ENCODE assay signal across 1 cellular context in the genomic region with DNA sequence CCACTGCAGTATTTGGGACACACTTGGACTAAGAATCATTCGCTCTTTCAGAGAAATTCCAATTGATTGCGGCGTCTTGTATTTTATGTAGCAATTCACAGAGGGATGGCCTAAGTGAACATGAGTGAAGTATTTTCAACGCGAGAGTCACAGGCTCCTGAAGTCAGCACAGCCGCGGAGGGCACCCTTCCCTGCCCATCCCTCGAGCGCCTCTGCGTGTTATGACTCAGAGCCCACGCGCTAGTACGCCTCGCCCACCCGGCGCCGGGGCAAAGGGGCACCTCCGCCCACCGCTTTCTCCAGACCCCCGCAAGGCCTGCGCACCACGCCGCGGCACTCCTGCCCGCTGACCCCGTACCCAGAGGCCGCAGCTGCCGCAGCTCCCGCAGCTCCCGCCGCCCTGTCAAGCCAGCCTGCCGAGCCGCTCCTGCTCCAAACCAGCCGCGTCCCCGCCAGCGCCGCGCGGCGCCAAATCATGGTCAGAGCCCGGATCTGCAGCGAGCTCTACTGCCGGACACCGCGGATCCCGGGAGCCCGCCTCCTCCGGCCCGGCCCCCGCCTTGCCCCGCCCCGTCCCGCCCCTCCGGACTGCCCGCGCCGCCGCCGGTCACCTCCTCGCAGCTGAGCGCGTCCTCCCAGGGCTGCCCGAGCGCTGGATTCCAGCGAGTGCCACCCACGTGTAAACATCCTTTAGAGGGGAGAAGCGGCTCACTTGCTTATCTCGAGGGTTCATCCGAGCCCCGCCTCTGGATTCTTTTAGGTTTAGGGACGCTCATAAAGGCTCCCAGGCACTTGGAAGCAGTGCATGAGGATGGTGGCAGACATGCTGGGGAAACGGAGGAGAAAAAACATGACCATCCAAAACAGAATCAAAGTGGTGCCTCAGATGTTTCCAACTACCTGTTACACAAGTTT.
TF ChIP-seq lines count a peak whose summit lies in the region.

A gene with protein sequence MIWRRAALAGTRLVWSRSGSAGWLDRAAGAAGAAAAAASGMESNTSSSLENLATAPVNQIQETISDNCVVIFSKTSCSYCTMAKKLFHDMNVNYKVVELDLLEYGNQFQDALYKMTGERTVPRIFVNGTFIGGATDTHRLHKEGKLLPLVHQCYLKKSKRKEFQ (minus strand): TSS at position 509 of the 915 bp plus-strand sequence. CDS start 32 bp downstream, at position 477.

TF ChIP-seq in HepG2, 621 proteins besides CTCF, POLR2A, EP300 and RAD21 (continued from another document and continues in another):
- TF ChIP-seq, protein P1, sequence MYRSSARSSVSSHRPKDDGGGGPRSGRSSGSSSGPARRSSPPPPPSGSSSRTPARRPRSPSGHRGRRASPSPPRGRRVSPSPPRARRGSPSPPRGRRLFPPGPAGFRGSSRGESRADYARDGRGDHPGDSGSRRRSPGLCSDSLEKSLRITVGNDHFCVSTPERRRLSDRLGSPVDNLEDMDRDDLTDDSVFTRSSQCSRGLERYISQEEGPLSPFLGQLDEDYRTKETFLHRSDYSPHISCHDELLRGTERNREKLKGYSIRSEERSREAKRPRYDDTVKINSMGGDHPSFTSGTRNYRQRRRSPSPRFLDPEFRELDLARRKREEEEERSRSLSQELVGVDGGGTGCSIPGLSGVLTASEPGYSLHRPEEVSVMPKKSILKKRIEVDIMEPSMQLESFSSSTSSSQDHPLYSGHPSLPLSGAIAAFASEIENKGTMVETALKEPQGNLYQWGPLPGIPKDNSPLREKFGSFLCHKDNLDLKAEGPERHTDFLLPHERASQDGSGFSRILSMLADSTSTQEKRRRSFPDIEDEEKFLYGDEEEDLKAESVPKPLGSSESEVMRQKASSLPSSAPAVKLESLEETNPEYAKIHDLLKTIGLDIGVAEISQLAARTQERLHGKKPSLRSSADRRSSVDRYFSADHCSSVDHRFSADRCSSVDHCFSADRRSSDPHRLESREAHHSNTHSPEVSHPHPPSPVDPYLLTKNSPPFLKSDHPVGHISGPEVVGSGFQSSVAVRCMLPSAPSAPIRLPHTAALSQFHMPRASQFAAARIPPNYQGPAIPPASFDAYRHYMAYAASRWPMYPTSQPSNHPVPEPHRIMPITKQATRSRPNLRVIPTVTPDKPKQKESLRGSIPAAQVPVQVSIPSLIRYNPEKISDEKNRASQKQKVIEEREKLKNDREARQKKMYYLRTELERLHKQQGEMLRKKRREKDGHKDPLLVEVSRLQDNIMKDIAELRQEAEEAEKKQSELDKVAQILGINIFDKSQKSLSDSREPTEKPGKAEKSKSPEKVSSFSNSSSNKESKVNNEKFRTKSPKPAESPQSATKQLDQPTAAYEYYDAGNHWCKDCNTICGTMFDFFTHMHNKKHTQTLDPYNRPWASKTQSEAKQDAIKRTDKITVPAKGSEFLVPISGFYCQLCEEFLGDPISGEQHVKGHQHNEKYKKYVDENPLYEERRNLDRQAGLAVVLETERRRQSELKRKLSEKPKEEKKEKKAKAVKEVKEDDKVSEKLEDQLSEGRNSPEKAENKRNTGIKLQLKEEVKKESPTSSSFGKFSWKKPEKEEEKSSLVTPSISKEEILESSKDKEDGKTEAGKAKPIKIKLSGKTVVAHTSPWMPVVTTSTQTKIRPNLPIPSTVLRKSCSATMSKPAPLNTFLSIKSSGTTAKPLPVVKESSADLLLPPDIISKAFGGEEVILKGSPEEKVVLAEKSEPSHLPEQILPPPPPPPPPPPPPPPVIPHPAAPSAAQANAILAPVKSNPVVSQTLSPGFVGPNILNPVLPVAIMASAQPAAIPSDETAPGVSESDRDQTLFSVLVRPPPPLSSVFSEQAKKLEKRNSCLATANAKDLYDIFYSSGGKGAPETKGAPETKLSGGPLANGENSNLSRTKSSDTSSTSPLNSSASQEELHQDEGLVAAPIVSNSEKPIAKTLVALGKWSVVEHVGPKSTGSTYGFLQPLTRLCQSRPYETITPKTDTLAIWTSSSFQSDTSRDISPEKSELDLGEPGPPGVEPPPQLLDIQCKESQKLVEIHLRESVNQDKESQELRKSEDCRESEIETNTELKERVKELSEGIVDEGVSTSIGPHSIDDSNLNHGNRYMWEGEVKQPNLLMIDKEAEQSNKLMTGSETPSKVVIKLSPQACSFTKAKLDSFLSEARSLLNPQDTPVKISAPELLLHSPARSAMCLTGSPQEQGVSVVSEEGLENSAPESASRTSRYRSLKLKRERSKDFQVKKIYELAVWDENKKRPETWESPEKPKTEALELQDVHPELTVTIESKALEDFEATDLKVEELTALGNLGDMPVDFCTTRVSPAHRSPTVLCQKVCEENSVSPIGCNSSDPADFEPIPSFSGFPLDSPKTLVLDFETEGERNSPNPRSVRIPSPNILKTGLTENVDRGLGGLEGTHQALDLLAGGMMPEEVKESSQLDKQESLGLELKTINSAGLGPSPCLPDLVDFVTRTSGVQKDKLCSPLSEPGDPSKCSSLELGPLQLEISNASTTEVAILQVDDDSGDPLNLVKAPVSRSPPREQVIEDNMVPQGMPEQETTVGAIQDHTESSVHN (CRISPR knock-in tag; IDR thresholded peaks at IDR 0.05) = no peak
- TF ChIP-seq ZNF703 (CRISPR knock-in tag; IDR thresholded peaks at IDR 0.05; ENCODE audit: borderline replicate concordance) (peak; percentile 74; the same call in 1 of the 2 replicates), RXRA (CRISPR knock-in tag; IDR thresholded peaks at IDR 0.05) (peak; percentile 39; the same call in 1 of the 2 replicates), ZBTB38 (CRISPR knock-in tag; IDR thresholded peaks at IDR 0.05) (peak; percentile 86; the same call in 1 of the 2 replicates), EEA1 (CRISPR knock-in tag; IDR thresholded peaks at IDR 0.05; ENCODE audit: borderline replicate concordance) (0 out of 2 replicates have a peak, but pooled peaks have one; percentile 56), MTF1 (CRISPR knock-in tag; IDR thresholded peaks at IDR 0.05) (no peak)
- TF ChIP-seq, protein P2, sequence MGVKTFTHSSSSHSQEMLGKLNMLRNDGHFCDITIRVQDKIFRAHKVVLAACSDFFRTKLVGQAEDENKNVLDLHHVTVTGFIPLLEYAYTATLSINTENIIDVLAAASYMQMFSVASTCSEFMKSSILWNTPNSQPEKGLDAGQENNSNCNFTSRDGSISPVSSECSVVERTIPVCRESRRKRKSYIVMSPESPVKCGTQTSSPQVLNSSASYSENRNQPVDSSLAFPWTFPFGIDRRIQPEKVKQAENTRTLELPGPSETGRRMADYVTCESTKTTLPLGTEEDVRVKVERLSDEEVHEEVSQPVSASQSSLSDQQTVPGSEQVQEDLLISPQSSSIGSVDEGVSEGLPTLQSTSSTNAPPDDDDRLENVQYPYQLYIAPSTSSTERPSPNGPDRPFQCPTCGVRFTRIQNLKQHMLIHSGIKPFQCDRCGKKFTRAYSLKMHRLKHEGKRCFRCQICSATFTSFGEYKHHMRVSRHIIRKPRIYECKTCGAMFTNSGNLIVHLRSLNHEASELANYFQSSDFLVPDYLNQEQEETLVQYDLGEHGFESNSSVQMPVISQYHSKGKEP (CRISPR knock-in tag; IDR thresholded peaks at IDR 0.05) = no peak
- TF ChIP-seq, protein P3, sequence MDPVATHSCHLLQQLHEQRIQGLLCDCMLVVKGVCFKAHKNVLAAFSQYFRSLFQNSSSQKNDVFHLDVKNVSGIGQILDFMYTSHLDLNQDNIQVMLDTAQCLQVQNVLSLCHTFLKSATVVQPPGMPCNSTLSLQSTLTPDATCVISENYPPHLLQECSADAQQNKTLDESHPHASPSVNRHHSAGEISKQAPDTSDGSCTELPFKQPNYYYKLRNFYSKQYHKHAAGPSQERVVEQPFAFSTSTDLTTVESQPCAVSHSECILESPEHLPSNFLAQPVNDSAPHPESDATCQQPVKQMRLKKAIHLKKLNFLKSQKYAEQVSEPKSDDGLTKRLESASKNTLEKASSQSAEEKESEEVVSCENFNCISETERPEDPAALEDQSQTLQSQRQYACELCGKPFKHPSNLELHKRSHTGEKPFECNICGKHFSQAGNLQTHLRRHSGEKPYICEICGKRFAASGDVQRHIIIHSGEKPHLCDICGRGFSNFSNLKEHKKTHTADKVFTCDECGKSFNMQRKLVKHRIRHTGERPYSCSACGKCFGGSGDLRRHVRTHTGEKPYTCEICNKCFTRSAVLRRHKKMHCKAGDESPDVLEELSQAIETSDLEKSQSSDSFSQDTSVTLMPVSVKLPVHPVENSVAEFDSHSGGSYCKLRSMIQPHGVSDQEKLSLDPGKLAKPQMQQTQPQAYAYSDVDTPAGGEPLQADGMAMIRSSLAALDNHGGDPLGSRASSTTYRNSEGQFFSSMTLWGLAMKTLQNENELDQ (CRISPR knock-in tag; IDR thresholded peaks at IDR 0.05; ENCODE audit: borderline replicate concordance) = no peak
- TF ChIP-seq, protein P4, sequence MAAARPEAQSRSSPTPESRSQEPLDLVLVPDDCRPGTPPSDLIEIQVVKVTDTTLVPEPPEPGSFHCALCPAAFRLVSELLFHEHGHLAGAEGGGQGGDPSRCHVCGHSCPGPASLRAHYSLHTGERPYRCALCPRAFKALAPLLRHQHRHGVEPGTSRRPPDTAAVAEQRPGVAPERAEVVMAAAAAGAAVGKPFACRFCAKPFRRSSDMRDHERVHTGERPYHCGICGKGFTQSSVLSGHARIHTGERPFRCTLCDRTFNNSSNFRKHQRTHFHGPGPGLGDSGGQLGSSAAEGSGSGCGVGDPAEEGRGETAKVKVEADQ (CRISPR knock-in tag; IDR thresholded peaks at IDR 0.05; ENCODE audit: borderline replicate concordance) = peak; percentile 60; the same call in 1 of the 2 replicates
- TF ChIP-seq, protein P5, sequence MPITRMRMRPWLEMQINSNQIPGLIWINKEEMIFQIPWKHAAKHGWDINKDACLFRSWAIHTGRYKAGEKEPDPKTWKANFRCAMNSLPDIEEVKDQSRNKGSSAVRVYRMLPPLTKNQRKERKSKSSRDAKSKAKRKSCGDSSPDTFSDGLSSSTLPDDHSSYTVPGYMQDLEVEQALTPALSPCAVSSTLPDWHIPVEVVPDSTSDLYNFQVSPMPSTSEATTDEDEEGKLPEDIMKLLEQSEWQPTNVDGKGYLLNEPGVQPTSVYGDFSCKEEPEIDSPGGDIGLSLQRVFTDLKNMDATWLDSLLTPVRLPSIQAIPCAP (CRISPR knock-in tag; IDR thresholded peaks at IDR 0.05; ENCODE audit: low read depth) = no peak
- TF ChIP-seq, protein P6, sequence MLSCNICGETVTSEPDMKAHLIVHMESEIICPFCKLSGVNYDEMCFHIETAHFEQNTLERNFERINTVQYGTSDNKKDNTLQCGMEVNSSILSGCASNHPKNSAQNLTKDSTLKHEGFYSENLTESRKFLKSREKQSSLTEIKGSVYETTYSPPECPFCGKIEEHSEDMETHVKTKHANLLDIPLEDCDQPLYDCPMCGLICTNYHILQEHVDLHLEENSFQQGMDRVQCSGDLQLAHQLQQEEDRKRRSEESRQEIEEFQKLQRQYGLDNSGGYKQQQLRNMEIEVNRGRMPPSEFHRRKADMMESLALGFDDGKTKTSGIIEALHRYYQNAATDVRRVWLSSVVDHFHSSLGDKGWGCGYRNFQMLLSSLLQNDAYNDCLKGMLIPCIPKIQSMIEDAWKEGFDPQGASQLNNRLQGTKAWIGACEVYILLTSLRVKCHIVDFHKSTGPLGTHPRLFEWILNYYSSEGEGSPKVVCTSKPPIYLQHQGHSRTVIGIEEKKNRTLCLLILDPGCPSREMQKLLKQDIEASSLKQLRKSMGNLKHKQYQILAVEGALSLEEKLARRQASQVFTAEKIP (CRISPR knock-in tag; IDR thresholded peaks at IDR 0.05; ENCODE audit: borderline replicate concordance) = no peak
- TF ChIP-seq, protein P7, sequence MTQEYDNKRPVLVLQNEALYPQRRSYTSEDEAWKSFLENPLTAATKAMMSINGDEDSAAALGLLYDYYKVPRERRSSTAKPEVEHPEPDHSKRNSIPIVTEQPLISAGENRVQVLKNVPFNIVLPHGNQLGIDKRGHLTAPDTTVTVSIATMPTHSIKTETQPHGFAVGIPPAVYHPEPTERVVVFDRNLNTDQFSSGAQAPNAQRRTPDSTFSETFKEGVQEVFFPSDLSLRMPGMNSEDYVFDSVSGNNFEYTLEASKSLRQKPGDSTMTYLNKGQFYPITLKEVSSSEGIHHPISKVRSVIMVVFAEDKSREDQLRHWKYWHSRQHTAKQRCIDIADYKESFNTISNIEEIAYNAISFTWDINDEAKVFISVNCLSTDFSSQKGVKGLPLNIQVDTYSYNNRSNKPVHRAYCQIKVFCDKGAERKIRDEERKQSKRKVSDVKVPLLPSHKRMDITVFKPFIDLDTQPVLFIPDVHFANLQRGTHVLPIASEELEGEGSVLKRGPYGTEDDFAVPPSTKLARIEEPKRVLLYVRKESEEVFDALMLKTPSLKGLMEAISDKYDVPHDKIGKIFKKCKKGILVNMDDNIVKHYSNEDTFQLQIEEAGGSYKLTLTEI (CRISPR knock-in tag; conservative IDR thresholded peaks at IDR 0.05) = no peak
- TF ChIP-seq, protein P8, sequence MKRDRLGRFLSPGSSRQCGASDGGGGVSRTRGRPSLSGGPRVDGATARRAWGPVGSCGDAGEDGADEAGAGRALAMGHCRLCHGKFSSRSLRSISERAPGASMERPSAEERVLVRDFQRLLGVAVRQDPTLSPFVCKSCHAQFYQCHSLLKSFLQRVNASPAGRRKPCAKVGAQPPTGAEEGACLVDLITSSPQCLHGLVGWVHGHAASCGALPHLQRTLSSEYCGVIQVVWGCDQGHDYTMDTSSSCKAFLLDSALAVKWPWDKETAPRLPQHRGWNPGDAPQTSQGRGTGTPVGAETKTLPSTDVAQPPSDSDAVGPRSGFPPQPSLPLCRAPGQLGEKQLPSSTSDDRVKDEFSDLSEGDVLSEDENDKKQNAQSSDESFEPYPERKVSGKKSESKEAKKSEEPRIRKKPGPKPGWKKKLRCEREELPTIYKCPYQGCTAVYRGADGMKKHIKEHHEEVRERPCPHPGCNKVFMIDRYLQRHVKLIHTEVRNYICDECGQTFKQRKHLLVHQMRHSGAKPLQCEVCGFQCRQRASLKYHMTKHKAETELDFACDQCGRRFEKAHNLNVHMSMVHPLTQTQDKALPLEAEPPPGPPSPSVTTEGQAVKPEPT (CRISPR knock-in tag; IDR thresholded peaks at IDR 0.05; ENCODE audit: low read depth) = no peak
- TF ChIP-seq, protein P9, sequence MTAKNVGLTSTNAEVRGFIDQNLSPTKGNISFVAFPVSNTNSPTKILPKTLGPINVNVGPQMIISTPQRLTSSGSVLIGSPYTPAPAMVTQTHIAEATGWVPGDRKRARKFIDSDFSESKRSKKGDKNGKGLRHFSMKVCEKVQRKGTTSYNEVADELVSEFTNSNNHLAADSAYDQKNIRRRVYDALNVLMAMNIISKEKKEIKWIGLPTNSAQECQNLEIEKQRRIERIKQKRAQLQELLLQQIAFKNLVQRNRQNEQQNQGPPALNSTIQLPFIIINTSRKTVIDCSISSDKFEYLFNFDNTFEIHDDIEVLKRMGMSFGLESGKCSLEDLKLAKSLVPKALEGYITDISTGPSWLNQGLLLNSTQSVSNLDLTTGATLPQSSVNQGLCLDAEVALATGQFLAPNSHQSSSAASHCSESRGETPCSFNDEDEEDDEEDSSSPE (CRISPR knock-in tag; IDR thresholded peaks at IDR 0.05) = peak; percentile 43; the same call in 1 of the 2 replicates
- TF ChIP-seq, protein P10, sequence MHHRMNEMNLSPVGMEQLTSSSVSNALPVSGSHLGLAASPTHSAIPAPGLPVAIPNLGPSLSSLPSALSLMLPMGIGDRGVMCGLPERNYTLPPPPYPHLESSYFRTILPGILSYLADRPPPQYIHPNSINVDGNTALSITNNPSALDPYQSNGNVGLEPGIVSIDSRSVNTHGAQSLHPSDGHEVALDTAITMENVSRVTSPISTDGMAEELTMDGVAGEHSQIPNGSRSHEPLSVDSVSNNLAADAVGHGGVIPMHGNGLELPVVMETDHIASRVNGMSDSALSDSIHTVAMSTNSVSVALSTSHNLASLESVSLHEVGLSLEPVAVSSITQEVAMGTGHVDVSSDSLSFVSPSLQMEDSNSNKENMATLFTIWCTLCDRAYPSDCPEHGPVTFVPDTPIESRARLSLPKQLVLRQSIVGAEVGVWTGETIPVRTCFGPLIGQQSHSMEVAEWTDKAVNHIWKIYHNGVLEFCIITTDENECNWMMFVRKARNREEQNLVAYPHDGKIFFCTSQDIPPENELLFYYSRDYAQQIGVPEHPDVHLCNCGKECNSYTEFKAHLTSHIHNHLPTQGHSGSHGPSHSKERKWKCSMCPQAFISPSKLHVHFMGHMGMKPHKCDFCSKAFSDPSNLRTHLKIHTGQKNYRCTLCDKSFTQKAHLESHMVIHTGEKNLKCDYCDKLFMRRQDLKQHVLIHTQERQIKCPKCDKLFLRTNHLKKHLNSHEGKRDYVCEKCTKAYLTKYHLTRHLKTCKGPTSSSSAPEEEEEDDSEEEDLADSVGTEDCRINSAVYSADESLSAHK (CRISPR knock-in tag; IDR thresholded peaks at IDR 0.05; ENCODE audit: borderline replicate concordance) = no peak
